Comparison of ENCODE assay signal across 17 cellular contexts in the genomic region with DNA sequence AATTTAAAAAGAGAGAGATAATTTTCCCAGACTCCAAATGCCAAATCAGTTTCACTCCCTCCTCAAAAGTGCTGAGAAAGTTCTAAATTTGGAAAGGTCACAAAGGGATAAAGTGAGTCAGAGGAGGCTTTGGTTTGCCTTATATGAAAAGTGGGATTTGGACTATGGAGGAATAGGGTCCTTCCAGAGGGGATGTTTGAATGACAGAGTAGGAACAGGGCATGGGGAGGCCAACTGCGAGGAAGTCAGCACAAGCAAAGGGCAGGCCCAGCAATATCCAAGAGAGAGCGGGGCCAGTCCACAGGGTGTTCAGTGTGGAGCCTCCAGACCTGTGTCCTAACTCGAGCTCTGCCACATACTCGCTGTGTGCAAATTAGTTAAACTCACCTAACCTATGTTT. TPM values are rescaled to one million over a fixed set of nuclear protein-coding genes. Genes with fewer than 3 reads are reported as not detected.
DNase-seq lines count a peak whose midpoint lies in the region; ATAC-seq and TF ChIP-seq lines count a peak whose summit lies in the region.
"Had no signal": no experiment of that assay in that cellular context is flagged by ENCODE, and none has a peak within 500 bp of the region (broad histone marks: within the 10 kb centered on the region; RNA-seq: fewer than 3 reads in every experiment).

No MANE protein-coding gene starts in this region.

- intact Hi-C loops in spleen (cut with DNase I; ENCODE audit: low total_unique reads): loop anchor here (10.0 kb wide), 1 partner anchor 96 kb away; a partner anchor contains a TSS

- H2AFZ ChIP-seq in GM23248: no peak overlapping the region
- H2AFZ ChIP-seq: hepatocyte had no signal

- H3K27ac ChIP-seq in GM23248 (no peak overlapping the region), coronary artery (peak overlapping the region; percentile 76 to 92), lung (ENCODE audit: low read depth in 1 of 2, low read length in 1 of 2) (peak overlapping the region; percentile 45 to 67), spleen (peak overlapping the region in 6 of 8 donors; percentile 33 to 65 (median 52))
- H3K27ac ChIP-seq: hepatocyte had no signal

- 70 to 71% methylated on average over 4 of the region's 4 CpGs for WGBS in GM23248 (ENCODE audit: low coverage in 1 of 2, low lambda C conversion rate in 2 of 2, missing lambda C conversion rate in 2 of 2), 2 experiments
- WGBS in lung, 2 donors: 84 to 98% methylated on average over 4 of the region's 4 CpGs
- WGBS in spleen, 5 donors: 59 to 93% (median 68%) methylated on average over 4 of the region's 4 CpGs

- peaks cover 22% of the 10 kb centered on the region; the same call in 1 of the 2 replicates for H3F3A ChIP-seq in GM23248 (ENCODE audit: insufficient read depth)

- TF ChIP-seq POLR2A in spleen (IDR thresholded peaks at IDR 0.05): no peak

- no peak overlapping the region for H3K9ac ChIP-seq in GM23248

- H3K4me3 ChIP-seq in GM23248: no peak overlapping the region
- H3K4me3 ChIP-seq in coronary artery: peak overlapping the region; percentile 41
- H3K4me3 ChIP-seq in lung: no peak overlapping the region
- no peak overlapping the region for H3K4me3 ChIP-seq in spleen
- H3K4me3 ChIP-seq: GM12878, HAP-1, hepatocyte, K562 had no signal

- DNase-seq in GM23248 (peak; percentile 34), coronary artery (ENCODE audit: low spot score) (no peak), lung (ENCODE audit: low spot score) (no peak), spleen (no peak), hippocampal formation (lab: John Stamatoyannopoulos, UW) (no peak)
- DNase-seq: activated CD4-positive, alpha-beta T cell treated with anti-CD3 and anti-CD28 coated beads, Interleukin-2, amount 50 U/mL, for 48 hours; activated T-cell treated with anti-CD3 and anti-CD28 coated beads, Interleukin-2, amount 50 U/mL, for 72 hours; NCI-H1092; nephron progenitor cell; small intestine had no signal

- in situ Hi-C loops in GM23248 (cut with MboI): loop anchor here (5.0 kb wide), 1 partner anchor 44 kb away; no protein-coding TSS in a partner anchor

- no peaks in the 10 kb centered on the region for H4K20me1 ChIP-seq in GM23248 (ENCODE audit: insufficient read depth)

- H3K36me3 ChIP-seq in GM23248 (ENCODE audit: low read depth) (peaks cover 11% of the 10 kb centered on the region; the same call in 1 of the 2 replicates), lung (ENCODE audit: control insufficient read depth in 2 of 2, insufficient read depth in 2 of 2, low read length in 2 of 2) (no peaks in the 10 kb centered on the region), spleen (no peaks in the 10 kb centered on the region)
- H3K36me3 ChIP-seq: HAP-1 had no signal

- peak overlapping the region; percentile 52 for H3K4me2 ChIP-seq in GM23248 (ENCODE audit: unreplicated experiment)
- H3K4me2 ChIP-seq: hepatocyte had no signal

- ATAC-seq in lung (ENCODE audit: insufficient read depth, low FRiP score) (no peak), GM18868 (IDR thresholded peaks at IDR 0.05; ENCODE audit: unreplicated experiment) (no peak), esophagus mucosa (no peak), HG03280 (IDR thresholded peaks at IDR 0.05; ENCODE audit: unreplicated experiment) (no peak)
- ATAC-seq: activated T-cell treated with anti-CD3 and anti-CD28 coated beads, Interleukin-2, amount 50 U/mL, for 72 hours; GM12878; K562 had no signal

- H3K27me3 ChIP-seq in GM23248 (replicated peaks; ENCODE audit: insufficient read depth): no peaks in the 10 kb centered on the region
- H3K27me3 ChIP-seq in lung (ENCODE audit: control insufficient read depth, insufficient read depth): no peaks in the 10 kb centered on the region
- H3K27me3 ChIP-seq in spleen (replicated peaks in 1 of 7): no peaks in the 10 kb centered on the region
- H3K27me3 ChIP-seq: hepatocyte had no signal

- H3K4me1 ChIP-seq in GM23248 (ENCODE audit: insufficient read depth) (peaks cover 21% of the 10 kb centered on the region), lung (ENCODE audit: control insufficient read depth in 2 of 2, insufficient read depth in 2 of 2, low read length in 2 of 2) (peaks cover 0 to 5% of the 10 kb centered on the region in 2 donors), spleen (peaks cover 0 to 70% (median 9%) of the 10 kb centered on the region in 6 donors)
- H3K4me1 ChIP-seq: HAP-1 had no signal

- H3K9me3 ChIP-seq in GM23248 (ENCODE audit: low read depth): no peaks in the 10 kb centered on the region
- H3K9me3 ChIP-seq in lung (ENCODE audit: control insufficient read depth in 2 of 2, insufficient read depth in 1 of 2, low read length in 1 of 2): no peaks in the 10 kb centered on the region
- H3K9me3 ChIP-seq in spleen: no peaks in the 10 kb centered on the region
- H3K9me3 ChIP-seq: HAP-1 had no signal

- H3K79me2 ChIP-seq in GM23248 (ENCODE audit: insufficient read depth): peaks cover 48% of the 10 kb centered on the region
- H3K79me2 ChIP-seq: hepatocyte had no signal

- TF ChIP-seq CTCF in coronary artery (IDR thresholded peaks at IDR 0.05) (no peak), lung (IDR thresholded peaks at IDR 0.05; ENCODE audit: control extremely low read depth, extremely low read depth) (no peak), spleen (IDR thresholded peaks at IDR 0.05 in 8 of 11, conservative IDR thresholded peaks at IDR 0.05 in 3 of 11) (no peak)

- no peaks in the 10 kb centered on the region for H3K9me2 ChIP-seq in GM23248 (ENCODE audit: insufficient read depth)

RNA-seq across cellular contexts. Expression of a gene that starts 9.8 kb away (rescaled TPM):
- total RNA-seq in GM23248 (2014; rRNA removed; shearing (Covaris generic)): 69.0 and 77.8 TPM in 2 replicates
- polyA plus RNA-seq in GM23248 (2016; fragmentation: Nextera tagmentation; extraction: Ambion mirVana) (54.5 and 55.4 TPM in 2 replicates), lung (10 to 100 TPM; 10.5 to 37.5 TPM), spleen (1 to 10 TPM; 7.6 to 9.7 (median 8.3) TPM)
- total RNA-seq in lung (10 to 100 TPM; 35.1 to 74.7 TPM), spleen (10 to 100 TPM; 29.9 to 50.6 (median 36.4) TPM), esophagus mucosa (12.2 TPM)

RNA-seq across cellular contexts. Expression of a gene that starts 28.3 kb away (rescaled TPM):
- total RNA-seq in GM23248 (2014; rRNA removed; shearing (Covaris generic)): 161 and 164 TPM in 2 replicates
- 249 and 262 TPM in 2 replicates for polyA plus RNA-seq in GM23248 (2016; fragmentation: Nextera tagmentation; extraction: Ambion mirVana)
- 100 to 1,000 TPM; 291 to 485 TPM for total RNA-seq in lung
- polyA plus RNA-seq in lung: 100 to 1,000 TPM; 186 to 206 TPM
- 1,000 to 10,000 TPM in 1 of 7 donors, 100 to 1,000 TPM in 6; 128 to 1,421 (median 242) TPM for total RNA-seq in spleen
- polyA plus RNA-seq in spleen: 100 to 1,000 TPM; 104 to 324 (median 224) TPM
- total RNA-seq in esophagus mucosa: 53.0 TPM
